Comparison of ENCODE assay signal across 1 cellular context in the genomic region with DNA sequence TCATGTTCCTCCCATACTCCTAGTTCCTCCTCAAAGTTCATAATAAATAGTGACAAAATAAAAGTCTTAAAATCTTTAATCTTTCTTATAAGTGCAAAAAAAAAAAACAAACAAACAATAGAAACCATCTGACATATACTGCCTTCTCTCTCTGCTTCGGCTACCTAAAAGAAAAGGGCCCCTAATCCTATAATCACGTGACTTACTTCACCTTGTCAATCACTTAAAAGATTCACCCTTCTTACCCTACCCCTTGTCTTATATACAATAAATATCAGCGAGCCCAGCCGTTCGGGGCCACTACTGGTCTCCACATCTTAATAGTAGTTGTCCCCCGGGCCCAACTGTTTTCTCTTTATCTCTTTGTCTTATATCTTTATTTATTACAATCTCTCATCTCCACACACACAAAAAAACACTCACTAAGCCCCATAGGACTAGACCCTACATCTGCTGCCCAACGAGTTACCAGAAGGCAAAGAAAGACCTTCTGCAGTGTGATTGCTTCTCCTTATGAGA.
TF ChIP-seq lines count a peak whose summit lies in the region.

No MANE protein-coding gene starts in this region.

TF ChIP-seq in K562, 482 proteins besides CTCF, POLR2A, EP300 and RAD21:
- TF ChIP-seq, protein P1, sequence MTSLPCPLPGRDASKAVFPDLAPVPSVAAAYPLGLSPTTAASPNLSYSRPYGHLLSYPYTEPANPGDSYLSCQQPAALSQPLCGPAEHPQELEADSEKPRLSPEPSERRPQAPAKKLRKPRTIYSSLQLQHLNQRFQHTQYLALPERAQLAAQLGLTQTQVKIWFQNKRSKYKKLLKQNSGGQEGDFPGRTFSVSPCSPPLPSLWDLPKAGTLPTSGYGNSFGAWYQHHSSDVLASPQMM (CRISPR knock-in tag; IDR thresholded peaks at IDR 0.05), result no peak
- peak; percentile 63; the same call in 1 of the 2 replicates for TF ChIP-seq RAD51 (IDR thresholded peaks at IDR 0.05; ENCODE audit: borderline replicate concordance, low read depth)
- no peak for TF ChIP-seq EZH2 (IDR thresholded peaks at IDR 0.05; ENCODE audit: borderline replicate concordance, low read depth, low read length)
- 0 out of 2 replicates have a peak, but pooled peaks have one; percentile 12 for TF ChIP-seq CBFA2T2 (conservative IDR thresholded peaks at IDR 0.05)
- TF ChIP-seq ELF1 (tag; IDR thresholded peaks at IDR 0.05), result no peak
- no peak for TF ChIP-seq ZNF75A (CRISPR knock-in tag; IDR thresholded peaks at IDR 0.05)
- no peak for TF ChIP-seq NFRKB (IDR thresholded peaks at IDR 0.05; ENCODE audit: low read depth)
- TF ChIP-seq HDAC3 (IDR thresholded peaks at IDR 0.05; ENCODE audit: borderline replicate concordance, partially characterized antibody), result no peak
- TF ChIP-seq GATAD2A (IDR thresholded peaks at IDR 0.05), result no peak
- TF ChIP-seq, protein P2, sequence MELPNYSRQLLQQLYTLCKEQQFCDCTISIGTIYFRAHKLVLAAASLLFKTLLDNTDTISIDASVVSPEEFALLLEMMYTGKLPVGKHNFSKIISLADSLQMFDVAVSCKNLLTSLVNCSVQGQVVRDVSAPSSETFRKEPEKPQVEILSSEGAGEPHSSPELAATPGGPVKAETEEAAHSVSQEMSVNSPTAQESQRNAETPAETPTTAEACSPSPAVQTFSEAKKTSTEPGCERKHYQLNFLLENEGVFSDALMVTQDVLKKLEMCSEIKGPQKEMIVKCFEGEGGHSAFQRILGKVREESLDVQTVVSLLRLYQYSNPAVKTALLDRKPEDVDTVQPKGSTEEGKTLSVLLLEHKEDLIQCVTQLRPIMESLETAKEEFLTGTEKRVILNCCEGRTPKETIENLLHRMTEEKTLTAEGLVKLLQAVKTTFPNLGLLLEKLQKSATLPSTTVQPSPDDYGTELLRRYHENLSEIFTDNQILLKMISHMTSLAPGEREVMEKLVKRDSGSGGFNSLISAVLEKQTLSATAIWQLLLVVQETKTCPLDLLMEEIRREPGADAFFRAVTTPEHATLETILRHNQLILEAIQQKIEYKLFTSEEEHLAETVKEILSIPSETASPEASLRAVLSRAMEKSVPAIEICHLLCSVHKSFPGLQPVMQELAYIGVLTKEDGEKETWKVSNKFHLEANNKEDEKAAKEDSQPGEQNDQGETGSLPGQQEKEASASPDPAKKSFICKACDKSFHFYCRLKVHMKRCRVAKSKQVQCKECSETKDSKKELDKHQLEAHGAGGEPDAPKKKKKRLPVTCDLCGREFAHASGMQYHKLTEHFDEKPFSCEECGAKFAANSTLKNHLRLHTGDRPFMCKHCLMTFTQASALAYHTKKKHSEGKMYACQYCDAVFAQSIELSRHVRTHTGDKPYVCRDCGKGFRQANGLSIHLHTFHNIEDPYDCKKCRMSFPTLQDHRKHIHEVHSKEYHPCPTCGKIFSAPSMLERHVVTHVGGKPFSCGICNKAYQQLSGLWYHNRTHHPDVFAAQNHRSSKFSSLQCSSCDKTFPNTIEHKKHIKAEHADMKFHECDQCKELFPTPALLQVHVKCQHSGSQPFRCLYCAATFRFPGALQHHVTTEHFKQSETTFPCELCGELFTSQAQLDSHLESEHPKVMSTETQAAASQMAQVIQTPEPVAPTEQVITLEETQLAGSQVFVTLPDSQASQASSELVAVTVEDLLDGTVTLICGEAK (IDR thresholded peaks at IDR 0.05), result no peak
- TF ChIP-seq, protein P2 (CRISPR knock-in tag; IDR thresholded peaks at IDR 0.05), result no peak
- TF ChIP-seq, protein P3, sequence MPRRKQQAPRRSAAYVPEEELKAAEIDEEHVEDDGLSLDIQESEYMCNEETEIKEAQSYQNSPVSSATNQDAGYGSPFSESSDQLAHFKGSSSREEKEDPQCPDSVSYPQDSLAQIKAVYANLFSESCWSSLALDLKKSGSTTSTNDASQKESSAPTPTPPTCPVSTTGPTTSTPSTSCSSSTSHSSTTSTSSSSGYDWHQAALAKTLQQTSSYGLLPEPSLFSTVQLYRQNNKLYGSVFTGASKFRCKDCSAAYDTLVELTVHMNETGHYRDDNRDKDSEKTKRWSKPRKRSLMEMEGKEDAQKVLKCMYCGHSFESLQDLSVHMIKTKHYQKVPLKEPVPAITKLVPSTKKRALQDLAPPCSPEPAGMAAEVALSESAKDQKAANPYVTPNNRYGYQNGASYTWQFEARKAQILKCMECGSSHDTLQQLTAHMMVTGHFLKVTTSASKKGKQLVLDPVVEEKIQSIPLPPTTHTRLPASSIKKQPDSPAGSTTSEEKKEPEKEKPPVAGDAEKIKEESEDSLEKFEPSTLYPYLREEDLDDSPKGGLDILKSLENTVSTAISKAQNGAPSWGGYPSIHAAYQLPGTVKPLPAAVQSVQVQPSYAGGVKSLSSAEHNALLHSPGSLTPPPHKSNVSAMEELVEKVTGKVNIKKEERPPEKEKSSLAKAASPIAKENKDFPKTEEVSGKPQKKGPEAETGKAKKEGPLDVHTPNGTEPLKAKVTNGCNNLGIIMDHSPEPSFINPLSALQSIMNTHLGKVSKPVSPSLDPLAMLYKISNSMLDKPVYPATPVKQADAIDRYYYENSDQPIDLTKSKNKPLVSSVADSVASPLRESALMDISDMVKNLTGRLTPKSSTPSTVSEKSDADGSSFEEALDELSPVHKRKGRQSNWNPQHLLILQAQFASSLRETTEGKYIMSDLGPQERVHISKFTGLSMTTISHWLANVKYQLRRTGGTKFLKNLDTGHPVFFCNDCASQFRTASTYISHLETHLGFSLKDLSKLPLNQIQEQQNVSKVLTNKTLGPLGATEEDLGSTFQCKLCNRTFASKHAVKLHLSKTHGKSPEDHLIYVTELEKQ (CRISPR knock-in tag; IDR thresholded peaks at IDR 0.05), result no peak
- TF ChIP-seq, protein P4, sequence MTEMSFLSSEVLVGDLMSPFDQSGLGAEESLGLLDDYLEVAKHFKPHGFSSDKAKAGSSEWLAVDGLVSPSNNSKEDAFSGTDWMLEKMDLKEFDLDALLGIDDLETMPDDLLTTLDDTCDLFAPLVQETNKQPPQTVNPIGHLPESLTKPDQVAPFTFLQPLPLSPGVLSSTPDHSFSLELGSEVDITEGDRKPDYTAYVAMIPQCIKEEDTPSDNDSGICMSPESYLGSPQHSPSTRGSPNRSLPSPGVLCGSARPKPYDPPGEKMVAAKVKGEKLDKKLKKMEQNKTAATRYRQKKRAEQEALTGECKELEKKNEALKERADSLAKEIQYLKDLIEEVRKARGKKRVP (CRISPR knock-in tag; IDR thresholded peaks at IDR 0.05), result no peak
- no peak for TF ChIP-seq NONO (IDR thresholded peaks at IDR 0.05; ENCODE audit: low read depth in 2 of 2, low read length in 1 of 2)
- no peak for TF ChIP-seq BDP1 (IDR thresholded peaks at IDR 0.05; ENCODE audit: insufficient read depth, insufficient read length)
- TF ChIP-seq, protein P5, sequence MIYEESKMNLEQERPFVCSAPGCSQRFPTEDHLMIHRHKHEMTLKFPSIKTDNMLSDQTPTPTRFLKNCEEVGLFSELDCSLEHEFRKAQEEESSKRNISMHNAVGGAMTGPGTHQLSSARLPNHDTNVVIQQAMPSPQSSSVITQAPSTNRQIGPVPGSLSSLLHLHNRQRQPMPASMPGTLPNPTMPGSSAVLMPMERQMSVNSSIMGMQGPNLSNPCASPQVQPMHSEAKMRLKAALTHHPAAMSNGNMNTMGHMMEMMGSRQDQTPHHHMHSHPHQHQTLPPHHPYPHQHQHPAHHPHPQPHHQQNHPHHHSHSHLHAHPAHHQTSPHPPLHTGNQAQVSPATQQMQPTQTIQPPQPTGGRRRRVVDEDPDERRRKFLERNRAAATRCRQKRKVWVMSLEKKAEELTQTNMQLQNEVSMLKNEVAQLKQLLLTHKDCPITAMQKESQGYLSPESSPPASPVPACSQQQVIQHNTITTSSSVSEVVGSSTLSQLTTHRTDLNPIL (CRISPR knock-in tag; IDR thresholded peaks at IDR 0.05), result no peak
- no peak for TF ChIP-seq FOXK1 (CRISPR knock-in tag; IDR thresholded peaks at IDR 0.05; ENCODE audit: borderline replicate concordance)
- TF ChIP-seq, protein P6, sequence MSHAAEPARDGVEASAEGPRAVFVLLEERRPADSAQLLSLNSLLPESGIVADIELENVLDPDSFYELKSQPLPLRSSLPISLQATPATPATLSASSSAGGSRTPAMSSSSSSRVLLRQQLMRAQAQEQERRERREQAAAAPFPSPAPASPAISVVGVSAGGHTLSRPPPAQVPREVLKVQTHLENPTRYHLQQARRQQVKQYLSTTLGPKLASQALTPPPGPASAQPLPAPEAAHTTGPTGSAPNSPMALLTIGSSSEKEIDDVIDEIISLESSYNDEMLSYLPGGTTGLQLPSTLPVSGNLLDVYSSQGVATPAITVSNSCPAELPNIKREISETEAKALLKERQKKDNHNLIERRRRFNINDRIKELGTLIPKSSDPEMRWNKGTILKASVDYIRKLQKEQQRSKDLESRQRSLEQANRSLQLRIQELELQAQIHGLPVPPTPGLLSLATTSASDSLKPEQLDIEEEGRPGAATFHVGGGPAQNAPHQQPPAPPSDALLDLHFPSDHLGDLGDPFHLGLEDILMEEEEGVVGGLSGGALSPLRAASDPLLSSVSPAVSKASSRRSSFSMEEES (CRISPR knock-in tag; IDR thresholded peaks at IDR 0.05), result peak; percentile 82
- TF ChIP-seq MEF2A (IDR thresholded peaks at IDR 0.05; ENCODE audit: control insufficient read depth, low read depth, low read length), result no peak
